ENCODE assay signal across 14 cellular contexts in genomic region chr1:8113257-8114220, GRCh38.
A peak's percentile ranks its signal among the peaks of the same experiment; 100 is the strongest.
DNase-seq lines count a peak whose midpoint lies in the region; ATAC-seq and TF ChIP-seq lines count a peak whose summit lies in the region.
"Had no signal": no experiment of that assay in that cellular context is flagged by ENCODE, and none has a peak within 500 bp of the region (broad histone marks: within the 10 kb centered on the region; RNA-seq: fewer than 3 reads in every experiment).

No MANE protein-coding gene starts in this region.

- peaks cover 9% of the 10 kb centered on the region for H3K27me3 Mint-ChIP-seq in GM23338 (ENCODE audit: insufficient read depth, low read depth, poor library complexity)

- H3K4me3 ChIP-seq in GM23338 (no peak overlapping the region), WERI-Rb-1 (ENCODE audit: low read depth, low read length) (no peak overlapping the region), fibroblast of pulmonary artery (replicated peaks; ENCODE audit: low read depth, low read length) (no peak overlapping the region), smooth muscle cell (no peak overlapping the region), body of pancreas (no peak overlapping the region)

- H3K27me3 ChIP-seq in GM23338 (ENCODE audit: insufficient read depth) (no peaks in the 10 kb centered on the region), WERI-Rb-1 (ENCODE audit: insufficient read depth, low read depth, severe bottlenecking) (no peaks in the 10 kb centered on the region), smooth muscle cell (ENCODE audit: low read depth) (no peaks in the 10 kb centered on the region), body of pancreas (no peaks in the 10 kb centered on the region)

- H3K27ac ChIP-seq in GM23338 (ENCODE audit: low read depth) (no peak overlapping the region), WERI-Rb-1 (no peak overlapping the region; the same call in 1 of the 2 replicates), smooth muscle cell (ENCODE audit: low read depth) (peak overlapping the region; percentile 26), body of pancreas (no peak overlapping the region)
- H3K27ac ChIP-seq: neutrophil had no signal

- H2AFZ ChIP-seq in GM23338 = peak overlapping the region; percentile 86
- peak overlapping the region; percentile 65 for H2AFZ ChIP-seq in smooth muscle cell (ENCODE audit: low read depth)

- WGBS in smooth muscle cell (ENCODE audit: low lambda C conversion rate) = 59% methylated on average over 17 of the region's 17 CpGs
- WGBS in body of pancreas, 2 donors = 76 to 80% methylated on average over 16 to 17 of the region's 17 CpGs

- H3K36me3 ChIP-seq in GM23338 (ENCODE audit: insufficient read depth) (no peaks in the 10 kb centered on the region), WERI-Rb-1 (no peaks in the 10 kb centered on the region), smooth muscle cell (ENCODE audit: low read depth) (no peaks in the 10 kb centered on the region), body of pancreas (replicated peaks in 1 of 2; ENCODE audit: insufficient read depth in 1 of 2, low read depth in 2 of 2) (no peaks in the 10 kb centered on the region)
- H3K36me3 ChIP-seq: neutrophil had no signal

- peaks cover 4% of the 10 kb centered on the region for H3K9me3 ChIP-seq in WERI-Rb-1 (ENCODE audit: severe bottlenecking)
- no peaks in the 10 kb centered on the region for H3K9me3 ChIP-seq in smooth muscle cell (replicated peaks; ENCODE audit: low read depth)
- H3K9me3 ChIP-seq in body of pancreas = no peaks in the 10 kb centered on the region
- H3K9me3 ChIP-seq: neutrophil had no signal

- no peaks in the 10 kb centered on the region for H3K9me2 ChIP-seq in GM23338 (ENCODE audit: insufficient read depth)

- peaks cover 2% of the 10 kb centered on the region; the same call in 1 of the 3 replicates for H3K36me3 Mint-ChIP-seq in GM23338 (ENCODE audit: low read depth)

- H3K27ac Mint-ChIP-seq in GM23338 = no peak overlapping the region
- H3K27ac Mint-ChIP-seq: activated B cell treated with CpG ODN at 0.5 μM for 24 hours; activated T-helper 1 cell treated with anti-CD3 and anti-CD28 coated beads, Interleukin-12 subunit alpha, Interleukin-12 subunit beta, Interleukin-2, Interleukin-4 antibody, amounts not matched to agents 30 ng/mL and 10 ng/mL and 1 ng/mL, durations not matched to agents 14 hours and 24 hours and 36 hours had no signal

- H3K4me1 ChIP-seq in GM23338 (ENCODE audit: insufficient read depth) (no peaks in the 10 kb centered on the region), smooth muscle cell (ENCODE audit: low read depth) (peaks cover 12% of the 10 kb centered on the region), body of pancreas (peaks cover 9% of the 10 kb centered on the region)

- H4K20me1 ChIP-seq in GM23338 (replicated peaks; ENCODE audit: insufficient read depth) (no peaks in the 10 kb centered on the region), smooth muscle cell (ENCODE audit: low read depth) (no peaks in the 10 kb centered on the region)

- peaks cover 4% of the 10 kb centered on the region; the same call in 1 of the 3 replicates for H3K9me3 Mint-ChIP-seq in GM23338
- H3K9me3 Mint-ChIP-seq: activated B cell treated with CpG ODN at 0.5 μM for 24 hours; activated T-helper 1 cell treated with anti-CD3 and anti-CD28 coated beads, Interleukin-12 subunit alpha, Interleukin-12 subunit beta, Interleukin-2, Interleukin-4 antibody, amounts not matched to agents 30 ng/mL and 10 ng/mL and 1 ng/mL, durations not matched to agents 14 hours and 24 hours and 36 hours had no signal

- ATAC-seq in GM23338 (peak; percentile 82), HG03469 (IDR thresholded peaks at IDR 0.05; ENCODE audit: unreplicated experiment) (no peak), body of pancreas (no peak), HG03442 (IDR thresholded peaks at IDR 0.05; ENCODE audit: unreplicated experiment) (no peak)

- H3K79me2 ChIP-seq in GM23338 (replicated peaks; ENCODE audit: insufficient read depth) (no peaks in the 10 kb centered on the region), smooth muscle cell (ENCODE audit: low read depth) (no peaks in the 10 kb centered on the region)

- peaks cover 15% of the 10 kb centered on the region for H3K4me1 Mint-ChIP-seq in GM23338
- H3K4me1 Mint-ChIP-seq: activated B cell treated with CpG ODN at 0.5 μM for 24 hours had no signal

- H3K4me2 ChIP-seq in GM23338 (no peak overlapping the region), smooth muscle cell (peak overlapping the region; percentile 3)

- H3K9ac ChIP-seq in smooth muscle cell (ENCODE audit: low read depth) = no peak overlapping the region

- H3F3A ChIP-seq in GM23338 (replicated peaks; ENCODE audit: low read depth) (0 out of 2 replicates have a peak, but pooled peaks cover 2% of the 10 kb centered on the region), smooth muscle cell (ENCODE audit: low read depth) (peaks cover 16% of the 10 kb centered on the region)

- no peak for TF ChIP-seq POLR2A in body of pancreas (IDR thresholded peaks at IDR 0.05)

- DNase-seq in GM23338 (ENCODE audit: low spot score) (no peak), WERI-Rb-1 (peak; percentile 71), fibroblast of pulmonary artery (ENCODE audit: low read depth) (peak; percentile 16), smooth muscle cell (lab: John Stamatoyannopoulos, UW; ENCODE audit: unreplicated experiment) (no peak), body of pancreas (no peak), NAMALWA (ENCODE audit: low spot score) (no peak)
- DNase-seq: activated B cell treated with CpG ODN at 0.5 μM for 24 hours; NCI-H1048; NCI-H526 treated with DMSO at 0.1 percent for 48 hours; stimulated activated CD8-positive, alpha-beta memory T cell treated with anti-CD3 and anti-CD28 coated beads, Interleukin-4, amount 100 ng/mL, for 48 hours had no signal

- intact Hi-C loops in body of pancreas (cut with DNase I) = no loop called here

- H3K4me3 Mint-ChIP-seq in GM23338 = no peak overlapping the region
- H3K4me3 Mint-ChIP-seq: activated B cell treated with CpG ODN at 0.5 μM for 24 hours; activated T-helper 1 cell treated with anti-CD3 and anti-CD28 coated beads, Interleukin-12 subunit alpha, Interleukin-12 subunit beta, Interleukin-2, Interleukin-4 antibody, amounts not matched to agents 30 ng/mL and 10 ng/mL and 1 ng/mL, durations not matched to agents 14 hours and 24 hours and 36 hours had no signal

- TF ChIP-seq CTCF in GM23338 (conservative IDR thresholded peaks at IDR 0.05; ENCODE audit: low read depth in 2 of 2) (0 out of 4 replicates have a peak, but pooled peaks of 1 of the 2 experiments have one; percentile 3), WERI-Rb-1 (IDR thresholded peaks at IDR 0.05; ENCODE audit: low read depth, low read length) (0 out of 2 replicates have a peak, but pooled peaks have one; percentile 37), fibroblast of pulmonary artery (IDR thresholded peaks at IDR 0.05; ENCODE audit: low read length, missing control alignments) (no peak), smooth muscle cell (IDR thresholded peaks at IDR 0.05; ENCODE audit: borderline replicate concordance, insufficient read depth, poor library complexity, severe bottlenecking) (no peak), body of pancreas (IDR thresholded peaks at IDR 0.05) (no peak)

TF ChIP-seq in GM23338, 12 proteins besides CTCF, POLR2A, EP300 and RAD21:
- no peak for TF ChIP-seq JUNB (IDR thresholded peaks at IDR 0.05; ENCODE audit: unreplicated experiment)

Comparison
In these comparisons a context has a peak if more than half of its experiments do, and no peak if none do; other contexts are left out.
1. DNase-seq: peak in WERI-Rb-1 (single experiment) and fibroblast of pulmonary artery (single experiment); none in GM23338 (single experiment), smooth muscle cell (single experiment), body of pancreas (0 of 4) and NAMALWA (single experiment).